8 cellular contexts compared by ENCODE assay signal in genomic region chr10:43408331-43408709, GRCh38. TPM values are rescaled to one million over a fixed set of nuclear protein-coding genes. Genes with fewer than 3 reads are reported as not detected.
DNase-seq lines count a peak whose midpoint lies in the region; ATAC-seq and TF ChIP-seq lines count a peak whose summit lies in the region.

No MANE protein-coding gene starts in this region.

- no peaks in the 10 kb centered on the region for H3K9me3 Mint-ChIP-seq in activated T-cell treated with anti-CD3 and anti-CD28 coated beads, Interleukin-2, amount 50 U/mL, for 72 hours
- no peaks in the 10 kb centered on the region for H3K9me3 Mint-ChIP-seq in stimulated activated effector memory CD8-positive, alpha-beta T cell treated with anti-CD3 and anti-CD28 coated beads, Interleukin-12 subunit alpha, Interleukin-12 subunit beta, amount 100 ng/mL, for 72 hours

- H3K4me3 ChIP-seq in right cardiac atrium (ENCODE audit: low read length): peak overlapping the region; percentile 82

- no peaks in the 10 kb centered on the region for H3K27me3 ChIP-seq in right cardiac atrium (ENCODE audit: control insufficient read depth, insufficient read depth)

- ATAC-seq in activated T-cell treated with anti-CD3 and anti-CD28 coated beads, Interleukin-2, amount 50 U/mL, for 72 hours (replicated peaks in 1 of 2): peak in 1 of 2 donors; percentile 1
- ATAC-seq in right cardiac atrium (no peak), HG03565 (IDR thresholded peaks at IDR 0.05; ENCODE audit: unreplicated experiment) (no peak), GM21526 (IDR thresholded peaks at IDR 0.05; ENCODE audit: low FRiP score, unreplicated experiment) (no peak)
- ATAC-seq in stimulated activated effector memory CD8-positive, alpha-beta T cell treated with anti-CD3 and anti-CD28 coated beads, Interleukin-12 subunit alpha, Interleukin-12 subunit beta, amount 100 ng/mL, for 72 hours: no peak

- intact Hi-C loops in right cardiac atrium (cut with DNase I): no loop called here

- no peak for DNase-seq in activated T-cell treated with anti-CD3 and anti-CD28 coated beads, Interleukin-2, amount 50 U/mL, for 72 hours
- DNase-seq in activated T-cell treated with anti-CD3 and anti-CD28 coated beads, Interleukin-2, amount 50 U/mL, for 1 hour: no peak
- no peak for DNase-seq in right cardiac atrium
- no peak for DNase-seq in stimulated activated effector memory CD8-positive, alpha-beta T cell treated with anti-CD3 and anti-CD28 coated beads, Interleukin-12 subunit alpha, Interleukin-12 subunit beta, amount 100 ng/mL, for 72 hours (ENCODE audit: low spot score in 2 of 2)
- no peak for DNase-seq in HEK293T (ENCODE audit: extremely low spot score)

- H3K4me1 ChIP-seq in right cardiac atrium (ENCODE audit: control insufficient read depth, insufficient read depth, low read length): peaks cover 3% of the 10 kb centered on the region

- POLR2A ChIA-PET in HEK293T (lab: Yijun Ruan, JAX): interaction anchor here (1.1 to 5.1 kb wide), 5 partner anchors 10 to 28 kb away, joined by 3 to 37 read pairs (median 6); partner anchors contain the start of gene ZNF487

- 0 out of 2 replicates have a peak, but pooled peaks have one; percentile 4 for TF ChIP-seq CTCF in VCaP (conservative IDR thresholded peaks at IDR 0.05)

- under 1% methylated on average over 31 of the region's 31 CpGs for WGBS in right cardiac atrium

- no peaks in the 10 kb centered on the region for H3K9me3 ChIP-seq in right cardiac atrium (ENCODE audit: control insufficient read depth, low read length)

- H3K27ac Mint-ChIP-seq in activated T-cell treated with anti-CD3 and anti-CD28 coated beads, Interleukin-2, amount 50 U/mL, for 72 hours: peak overlapping the region; percentile 86
- H3K27ac Mint-ChIP-seq in stimulated activated effector memory CD8-positive, alpha-beta T cell treated with anti-CD3 and anti-CD28 coated beads, Interleukin-12 subunit alpha, Interleukin-12 subunit beta, amount 100 ng/mL, for 72 hours: peak overlapping the region; percentile 99

- H3K4me1 Mint-ChIP-seq in activated T-cell treated with anti-CD3 and anti-CD28 coated beads, Interleukin-2, amount 50 U/mL, for 72 hours (ENCODE audit: low read depth): peaks cover 39% of the 10 kb centered on the region
- peaks cover 39% of the 10 kb centered on the region for H3K4me1 Mint-ChIP-seq in stimulated activated effector memory CD8-positive, alpha-beta T cell treated with anti-CD3 and anti-CD28 coated beads, Interleukin-12 subunit alpha, Interleukin-12 subunit beta, amount 100 ng/mL, for 72 hours

- peaks cover 12 to 29% of the 10 kb centered on the region in 2 donors for H3K36me3 Mint-ChIP-seq in activated T-cell treated with anti-CD3 and anti-CD28 coated beads, Interleukin-2, amount 50 U/mL, for 72 hours (ENCODE audit: insufficient read depth in 2 of 2)
- peaks cover 70% of the 10 kb centered on the region for H3K36me3 Mint-ChIP-seq in stimulated activated effector memory CD8-positive, alpha-beta T cell treated with anti-CD3 and anti-CD28 coated beads, Interleukin-12 subunit alpha, Interleukin-12 subunit beta, amount 100 ng/mL, for 72 hours

- CTCF ChIA-PET in HEK293T (lab: Yijun Ruan, JAX): no interaction called here

- peak overlapping the region; percentile 94 to 100 for H3K4me3 Mint-ChIP-seq in activated T-cell treated with anti-CD3 and anti-CD28 coated beads, Interleukin-2, amount 50 U/mL, for 72 hours
- H3K4me3 Mint-ChIP-seq in stimulated activated effector memory CD8-positive, alpha-beta T cell treated with anti-CD3 and anti-CD28 coated beads, Interleukin-12 subunit alpha, Interleukin-12 subunit beta, amount 100 ng/mL, for 72 hours: peak overlapping the region; percentile 96

- H3K27ac ChIP-seq in VCaP (peak overlapping the region; percentile 98), right cardiac atrium (ENCODE audit: low read length) (peak overlapping the region; percentile 96)

- no peaks in the 10 kb centered on the region for H3K27me3 Mint-ChIP-seq in activated T-cell treated with anti-CD3 and anti-CD28 coated beads, Interleukin-2, amount 50 U/mL, for 72 hours (ENCODE audit: low read depth)

TF ChIP-seq in HEK293T, 16 proteins besides CTCF, POLR2A, EP300 and RAD21:
- no peak for TF ChIP-seq ELF4 (IDR thresholded peaks at IDR 0.05)
- no peak for TF ChIP-seq CTBP1 (IDR thresholded peaks at IDR 0.05; ENCODE audit: borderline replicate concordance)
- TF ChIP-seq HDGF (IDR thresholded peaks at IDR 0.05; ENCODE audit: borderline replicate concordance): no peak
- no peak for TF ChIP-seq NFRKB (IDR thresholded peaks at IDR 0.05)
- no peak for TF ChIP-seq TARDBP (IDR thresholded peaks at IDR 0.05)
- TF ChIP-seq ZNF384 (IDR thresholded peaks at IDR 0.05): no peak
- no peak for TF ChIP-seq ARNT (IDR thresholded peaks at IDR 0.05)
- TF ChIP-seq SP1 (IDR thresholded peaks at IDR 0.05): no peak
- TF ChIP-seq SUZ12 (IDR thresholded peaks at IDR 0.05): no peak
- TF ChIP-seq LEF1 (IDR thresholded peaks at IDR 0.05; ENCODE audit: borderline replicate concordance): no peak
- TF ChIP-seq L3MBTL2 (conservative IDR thresholded peaks at IDR 0.05): no peak
- TF ChIP-seq PKNOX1 (IDR thresholded peaks at IDR 0.05): no peak
- no peak for TF ChIP-seq FOXA1 (IDR thresholded peaks at IDR 0.05)
TF ChIP-seq in HEK293T: peak in this region for 0.

RNA-seq across cellular contexts. Expression of gene HNRNPF, which starts 0.7 kb away (rescaled TPM):
- total RNA-seq in activated T-cell treated with anti-CD3 and anti-CD28 coated beads, Interleukin-2, amount 50 U/mL, for 72 hours: 100 to 1,000 TPM; 412 to 475 TPM
- total RNA-seq in right cardiac atrium: 10 to 100 TPM; 67.2 to 93.4 (median 77.2) TPM
- 41.6 TPM for polyA plus RNA-seq in right cardiac atrium

RNA-seq across cellular contexts. Expression of gene ZNF487, which starts 28.6 kb away (rescaled TPM):
- total RNA-seq in activated T-cell treated with anti-CD3 and anti-CD28 coated beads, Interleukin-2, amount 50 U/mL, for 72 hours: 1 to 10 TPM; 2.9 to 3.6 TPM
- total RNA-seq in right cardiac atrium: 1 to 10 TPM; 3.0 to 4.0 (median 3.4) TPM
- polyA plus RNA-seq in right cardiac atrium: 4.2 TPM

RNA-seq across cellular contexts. Expression of gene FXYD4, which starts 36.9 kb away (rescaled TPM):
- total RNA-seq in activated T-cell treated with anti-CD3 and anti-CD28 coated beads, Interleukin-2, amount 50 U/mL, for 72 hours: not detected
- not detected for total RNA-seq in right cardiac atrium
- polyA plus RNA-seq in right cardiac atrium: not detected

Comparison
In these comparisons a context has a peak if more than half of its experiments do, and no peak if none do; other contexts are left out.
1. RNA of gene HNRNPF, which starts 0.7 kb away (total RNA-seq): 412 to 475 TPM in activated T-cell treated with anti-CD3 and anti-CD28 coated beads, Interleukin-2, amount 50 U/mL, for 72 hours; 67.2 to 93.4 TPM in right cardiac atrium; every median in the first group is over 4 times any median in the second.